ENCODE assay signal across 1 cellular context in the genomic region with DNA sequence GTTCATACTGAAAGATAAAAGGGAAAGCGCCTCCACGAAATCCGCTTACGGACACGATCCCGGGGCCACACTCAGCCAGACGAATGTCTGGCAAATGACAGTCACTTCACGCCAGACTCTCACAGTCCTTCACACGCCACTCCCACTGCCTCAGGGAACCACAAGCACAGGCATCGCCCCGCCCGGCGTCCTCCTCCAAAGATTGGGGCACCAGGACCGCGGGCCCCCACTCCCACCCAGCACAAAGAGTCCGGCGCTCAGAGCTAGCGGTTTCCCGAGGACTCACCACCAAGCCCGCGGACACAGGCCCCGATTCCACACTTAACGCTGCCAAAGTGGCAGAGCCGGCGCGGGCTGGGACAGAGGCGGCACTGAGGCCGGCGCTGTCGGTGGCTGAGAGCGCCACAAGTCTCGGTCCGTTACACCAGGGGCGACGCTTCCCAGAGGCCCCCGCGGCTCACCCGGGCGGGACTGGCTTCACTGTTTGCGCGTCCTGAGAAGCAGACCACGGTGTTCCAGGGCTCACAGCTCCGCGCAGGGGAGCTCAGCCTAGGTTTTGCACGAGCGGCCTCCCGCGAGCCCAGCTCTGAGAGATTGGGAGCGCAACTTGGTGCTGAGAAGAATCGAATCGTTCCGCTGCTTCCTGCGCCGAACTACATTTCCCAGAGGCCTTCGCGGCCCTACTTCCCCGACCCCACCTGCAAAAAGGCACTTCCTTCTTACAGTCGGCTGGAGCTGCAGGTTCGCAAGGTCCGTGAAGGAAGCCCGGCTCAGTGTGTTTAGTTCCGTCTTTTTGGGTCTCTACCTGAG.
TF ChIP-seq lines count a peak whose summit lies in the region.

A gene (minus strand): TSS at position 647 of the 810 bp plus-strand sequence. CDS start 22,523 bp downstream, outside the sequence.

TF ChIP-seq in GM12878, 131 proteins besides CTCF, POLR2A, EP300 and RAD21 (continued from another document):
- TF ChIP-seq SUPT20H (IDR thresholded peaks at IDR 0.05; ENCODE audit: borderline replicate concordance, control insufficient read depth, low read depth, low read length) (no peak), RAD51 (IDR thresholded peaks at IDR 0.05) (no peak), HDGF (IDR thresholded peaks at IDR 0.05) (0 out of 2 replicates have a peak, but pooled peaks have one; percentile 47), SPI1 (IDR thresholded peaks at IDR 0.05; ENCODE audit: borderline replicate concordance, insufficient read depth, low read depth, low read length) (peak; percentile 79), NBN (IDR thresholded peaks at IDR 0.05) (0 out of 2 replicates have a peak, but pooled peaks have one; percentile 44), HCFC1 (IDR thresholded peaks at IDR 0.05; ENCODE audit: low read length) (peak; percentile 99), MEF2A (IDR thresholded peaks at IDR 0.05; ENCODE audit: insufficient read depth, low read depth, low read length) (peak; percentile 43; the same call in 1 of the 2 replicates), IKZF1 (conservative IDR thresholded peaks at IDR 0.05) (peak; percentile 95), CHD2 (IDR thresholded peaks at IDR 0.05; ENCODE audit: borderline replicate concordance, low read depth, low read length) (peak; percentile 87), BCL11A (IDR thresholded peaks at IDR 0.05; ENCODE audit: low read depth, low read length) (no peak), CBX5 (IDR thresholded peaks at IDR 0.05; ENCODE audit: low read depth) (peak; percentile 60; the same call in 1 of the 2 replicates), BHLHE40 (IDR thresholded peaks at IDR 0.05; ENCODE audit: borderline replicate concordance in 1 of 2, low read depth in 2 of 2, low read length in 1 of 2) (peak in 1 of 2 experiments; percentile 43; a peak in 3 of 4 replicates), TARDBP (IDR thresholded peaks at IDR 0.05; ENCODE audit: borderline replicate concordance) (0 out of 2 replicates have a peak, but pooled peaks have one; percentile 28), EGR1 (IDR thresholded peaks at IDR 0.05; ENCODE audit: borderline replicate concordance in 1 of 2, low read depth in 2 of 2, low read length in 2 of 2) (peak in 1 of 2 experiments; percentile 41; a peak in 1 of 3 replicates), GATAD2B (conservative IDR thresholded peaks at IDR 0.05; ENCODE audit: low read depth) (no peak; the same call in 1 of the 2 replicates), POU2F2 (IDR thresholded peaks at IDR 0.05; ENCODE audit: borderline replicate concordance, low read depth, low read length) (peak; percentile 81; the same call in 2 of the 3 replicates), WRNIP1 (IDR thresholded peaks at IDR 0.05; ENCODE audit: borderline replicate concordance, low read depth, low read length) (peak; percentile 99), ESRRA (IDR thresholded peaks at IDR 0.05; ENCODE audit: low read length) (0 out of 2 replicates have a peak, but pooled peaks have one; percentile 52), TCF12 (IDR thresholded peaks at IDR 0.05; ENCODE audit: low read depth, low read length) (0 out of 2 replicates have a peak, but pooled peaks have one; percentile 44), RUNX3 (IDR thresholded peaks at IDR 0.05; ENCODE audit: low read length) (peak; percentile 31), NR2C1 (IDR thresholded peaks at IDR 0.05) (peak; percentile 91), DPF2 (IDR thresholded peaks at IDR 0.05) (no peak), RELA (IDR thresholded peaks at IDR 0.05; ENCODE audit: borderline replicate concordance, partially characterized antibody) (peak; percentile 47), RB1 (IDR thresholded peaks at IDR 0.05; ENCODE audit: borderline replicate concordance) (no peak; the same call in 1 of the 2 replicates), STAT1 (conservative IDR thresholded peaks at IDR 0.05) (no peak; the same call in 1 of the 2 replicates), IRF4 (IDR thresholded peaks at IDR 0.05; ENCODE audit: low read depth, low read length) (0 out of 2 replicates have a peak, but pooled peaks have one; percentile 44)
- TF ChIP-seq, protein P1, sequence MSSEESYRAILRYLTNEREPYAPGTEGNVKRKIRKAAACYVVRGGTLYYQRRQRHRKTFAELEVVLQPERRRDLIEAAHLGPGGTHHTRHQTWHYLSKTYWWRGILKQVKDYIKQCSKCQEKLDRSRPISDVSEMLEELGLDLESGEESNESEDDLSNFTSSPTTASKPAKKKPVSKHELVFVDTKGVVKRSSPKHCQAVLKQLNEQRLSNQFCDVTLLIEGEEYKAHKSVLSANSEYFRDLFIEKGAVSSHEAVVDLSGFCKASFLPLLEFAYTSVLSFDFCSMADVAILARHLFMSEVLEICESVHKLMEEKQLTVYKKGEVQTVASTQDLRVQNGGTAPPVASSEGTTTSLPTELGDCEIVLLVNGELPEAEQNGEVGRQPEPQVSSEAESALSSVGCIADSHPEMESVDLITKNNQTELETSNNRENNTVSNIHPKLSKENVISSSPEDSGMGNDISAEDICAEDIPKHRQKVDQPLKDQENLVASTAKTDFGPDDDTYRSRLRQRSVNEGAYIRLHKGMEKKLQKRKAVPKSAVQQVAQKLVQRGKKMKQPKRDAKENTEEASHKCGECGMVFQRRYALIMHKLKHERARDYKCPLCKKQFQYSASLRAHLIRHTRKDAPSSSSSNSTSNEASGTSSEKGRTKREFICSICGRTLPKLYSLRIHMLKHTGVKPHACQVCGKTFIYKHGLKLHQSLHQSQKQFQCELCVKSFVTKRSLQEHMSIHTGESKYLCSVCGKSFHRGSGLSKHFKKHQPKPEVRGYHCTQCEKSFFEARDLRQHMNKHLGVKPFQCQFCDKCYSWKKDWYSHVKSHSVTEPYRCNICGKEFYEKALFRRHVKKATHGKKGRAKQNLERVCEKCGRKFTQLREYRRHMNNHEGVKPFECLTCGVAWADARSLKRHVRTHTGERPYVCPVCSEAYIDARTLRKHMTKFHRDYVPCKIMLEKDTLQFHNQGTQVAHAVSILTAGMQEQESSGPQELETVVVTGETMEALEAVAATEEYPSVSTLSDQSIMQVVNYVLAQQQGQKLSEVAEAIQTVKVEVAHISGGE (CRISPR knock-in tag; IDR thresholded peaks at IDR 0.05), result peak; percentile 94
- TF ChIP-seq, protein P2, sequence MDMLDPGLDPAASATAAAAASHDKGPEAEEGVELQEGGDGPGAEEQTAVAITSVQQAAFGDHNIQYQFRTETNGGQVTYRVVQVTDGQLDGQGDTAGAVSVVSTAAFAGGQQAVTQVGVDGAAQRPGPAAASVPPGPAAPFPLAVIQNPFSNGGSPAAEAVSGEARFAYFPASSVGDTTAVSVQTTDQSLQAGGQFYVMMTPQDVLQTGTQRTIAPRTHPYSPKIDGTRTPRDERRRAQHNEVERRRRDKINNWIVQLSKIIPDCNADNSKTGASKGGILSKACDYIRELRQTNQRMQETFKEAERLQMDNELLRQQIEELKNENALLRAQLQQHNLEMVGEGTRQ (IDR thresholded peaks at IDR 0.05; ENCODE audit: borderline replicate concordance, low read depth, low read length), result no peak
- TF ChIP-seq, protein P3, sequence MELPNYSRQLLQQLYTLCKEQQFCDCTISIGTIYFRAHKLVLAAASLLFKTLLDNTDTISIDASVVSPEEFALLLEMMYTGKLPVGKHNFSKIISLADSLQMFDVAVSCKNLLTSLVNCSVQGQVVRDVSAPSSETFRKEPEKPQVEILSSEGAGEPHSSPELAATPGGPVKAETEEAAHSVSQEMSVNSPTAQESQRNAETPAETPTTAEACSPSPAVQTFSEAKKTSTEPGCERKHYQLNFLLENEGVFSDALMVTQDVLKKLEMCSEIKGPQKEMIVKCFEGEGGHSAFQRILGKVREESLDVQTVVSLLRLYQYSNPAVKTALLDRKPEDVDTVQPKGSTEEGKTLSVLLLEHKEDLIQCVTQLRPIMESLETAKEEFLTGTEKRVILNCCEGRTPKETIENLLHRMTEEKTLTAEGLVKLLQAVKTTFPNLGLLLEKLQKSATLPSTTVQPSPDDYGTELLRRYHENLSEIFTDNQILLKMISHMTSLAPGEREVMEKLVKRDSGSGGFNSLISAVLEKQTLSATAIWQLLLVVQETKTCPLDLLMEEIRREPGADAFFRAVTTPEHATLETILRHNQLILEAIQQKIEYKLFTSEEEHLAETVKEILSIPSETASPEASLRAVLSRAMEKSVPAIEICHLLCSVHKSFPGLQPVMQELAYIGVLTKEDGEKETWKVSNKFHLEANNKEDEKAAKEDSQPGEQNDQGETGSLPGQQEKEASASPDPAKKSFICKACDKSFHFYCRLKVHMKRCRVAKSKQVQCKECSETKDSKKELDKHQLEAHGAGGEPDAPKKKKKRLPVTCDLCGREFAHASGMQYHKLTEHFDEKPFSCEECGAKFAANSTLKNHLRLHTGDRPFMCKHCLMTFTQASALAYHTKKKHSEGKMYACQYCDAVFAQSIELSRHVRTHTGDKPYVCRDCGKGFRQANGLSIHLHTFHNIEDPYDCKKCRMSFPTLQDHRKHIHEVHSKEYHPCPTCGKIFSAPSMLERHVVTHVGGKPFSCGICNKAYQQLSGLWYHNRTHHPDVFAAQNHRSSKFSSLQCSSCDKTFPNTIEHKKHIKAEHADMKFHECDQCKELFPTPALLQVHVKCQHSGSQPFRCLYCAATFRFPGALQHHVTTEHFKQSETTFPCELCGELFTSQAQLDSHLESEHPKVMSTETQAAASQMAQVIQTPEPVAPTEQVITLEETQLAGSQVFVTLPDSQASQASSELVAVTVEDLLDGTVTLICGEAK (IDR thresholded peaks at IDR 0.05; ENCODE audit: borderline replicate concordance), result peak; percentile 98
- TF ChIP-seq, protein P4, sequence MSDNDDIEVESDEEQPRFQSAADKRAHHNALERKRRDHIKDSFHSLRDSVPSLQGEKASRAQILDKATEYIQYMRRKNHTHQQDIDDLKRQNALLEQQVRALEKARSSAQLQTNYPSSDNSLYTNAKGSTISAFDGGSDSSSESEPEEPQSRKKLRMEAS (IDR thresholded peaks at IDR 0.05; ENCODE audit: low read depth, low read length), result peak; percentile 17; the same call in 1 of the 2 replicates
- TF ChIP-seq, protein P5, sequence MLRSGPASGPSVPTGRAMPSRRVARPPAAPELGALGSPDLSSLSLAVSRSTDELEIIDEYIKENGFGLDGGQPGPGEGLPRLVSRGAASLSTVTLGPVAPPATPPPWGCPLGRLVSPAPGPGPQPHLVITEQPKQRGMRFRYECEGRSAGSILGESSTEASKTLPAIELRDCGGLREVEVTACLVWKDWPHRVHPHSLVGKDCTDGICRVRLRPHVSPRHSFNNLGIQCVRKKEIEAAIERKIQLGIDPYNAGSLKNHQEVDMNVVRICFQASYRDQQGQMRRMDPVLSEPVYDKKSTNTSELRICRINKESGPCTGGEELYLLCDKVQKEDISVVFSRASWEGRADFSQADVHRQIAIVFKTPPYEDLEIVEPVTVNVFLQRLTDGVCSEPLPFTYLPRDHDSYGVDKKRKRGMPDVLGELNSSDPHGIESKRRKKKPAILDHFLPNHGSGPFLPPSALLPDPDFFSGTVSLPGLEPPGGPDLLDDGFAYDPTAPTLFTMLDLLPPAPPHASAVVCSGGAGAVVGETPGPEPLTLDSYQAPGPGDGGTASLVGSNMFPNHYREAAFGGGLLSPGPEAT (IDR thresholded peaks at IDR 0.05; ENCODE audit: low read depth), result peak; percentile 49; the same call in 1 of the 2 replicates
- TF ChIP-seq, protein P6, sequence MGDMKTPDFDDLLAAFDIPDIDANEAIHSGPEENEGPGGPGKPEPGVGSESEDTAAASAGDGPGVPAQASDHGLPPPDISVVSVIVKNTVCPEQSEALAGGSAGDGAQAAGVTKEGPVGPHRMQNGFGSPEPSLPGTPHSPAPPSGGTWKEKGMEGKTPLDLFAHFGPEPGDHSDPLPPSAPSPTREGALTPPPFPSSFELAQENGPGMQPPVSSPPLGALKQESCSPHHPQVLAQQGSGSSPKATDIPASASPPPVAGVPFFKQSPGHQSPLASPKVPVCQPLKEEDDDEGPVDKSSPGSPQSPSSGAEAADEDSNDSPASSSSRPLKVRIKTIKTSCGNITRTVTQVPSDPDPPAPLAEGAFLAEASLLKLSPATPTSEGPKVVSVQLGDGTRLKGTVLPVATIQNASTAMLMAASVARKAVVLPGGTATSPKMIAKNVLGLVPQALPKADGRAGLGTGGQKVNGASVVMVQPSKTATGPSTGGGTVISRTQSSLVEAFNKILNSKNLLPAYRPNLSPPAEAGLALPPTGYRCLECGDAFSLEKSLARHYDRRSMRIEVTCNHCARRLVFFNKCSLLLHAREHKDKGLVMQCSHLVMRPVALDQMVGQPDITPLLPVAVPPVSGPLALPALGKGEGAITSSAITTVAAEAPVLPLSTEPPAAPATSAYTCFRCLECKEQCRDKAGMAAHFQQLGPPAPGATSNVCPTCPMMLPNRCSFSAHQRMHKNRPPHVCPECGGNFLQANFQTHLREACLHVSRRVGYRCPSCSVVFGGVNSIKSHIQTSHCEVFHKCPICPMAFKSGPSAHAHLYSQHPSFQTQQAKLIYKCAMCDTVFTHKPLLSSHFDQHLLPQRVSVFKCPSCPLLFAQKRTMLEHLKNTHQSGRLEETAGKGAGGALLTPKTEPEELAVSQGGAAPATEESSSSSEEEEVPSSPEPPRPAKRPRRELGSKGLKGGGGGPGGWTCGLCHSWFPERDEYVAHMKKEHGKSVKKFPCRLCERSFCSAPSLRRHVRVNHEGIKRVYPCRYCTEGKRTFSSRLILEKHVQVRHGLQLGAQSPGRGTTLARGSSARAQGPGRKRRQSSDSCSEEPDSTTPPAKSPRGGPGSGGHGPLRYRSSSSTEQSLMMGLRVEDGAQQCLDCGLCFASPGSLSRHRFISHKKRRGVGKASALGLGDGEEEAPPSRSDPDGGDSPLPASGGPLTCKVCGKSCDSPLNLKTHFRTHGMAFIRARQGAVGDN (IDR thresholded peaks at IDR 0.05), result no peak; the same call in 1 of the 2 replicates
- TF ChIP-seq, protein P7, sequence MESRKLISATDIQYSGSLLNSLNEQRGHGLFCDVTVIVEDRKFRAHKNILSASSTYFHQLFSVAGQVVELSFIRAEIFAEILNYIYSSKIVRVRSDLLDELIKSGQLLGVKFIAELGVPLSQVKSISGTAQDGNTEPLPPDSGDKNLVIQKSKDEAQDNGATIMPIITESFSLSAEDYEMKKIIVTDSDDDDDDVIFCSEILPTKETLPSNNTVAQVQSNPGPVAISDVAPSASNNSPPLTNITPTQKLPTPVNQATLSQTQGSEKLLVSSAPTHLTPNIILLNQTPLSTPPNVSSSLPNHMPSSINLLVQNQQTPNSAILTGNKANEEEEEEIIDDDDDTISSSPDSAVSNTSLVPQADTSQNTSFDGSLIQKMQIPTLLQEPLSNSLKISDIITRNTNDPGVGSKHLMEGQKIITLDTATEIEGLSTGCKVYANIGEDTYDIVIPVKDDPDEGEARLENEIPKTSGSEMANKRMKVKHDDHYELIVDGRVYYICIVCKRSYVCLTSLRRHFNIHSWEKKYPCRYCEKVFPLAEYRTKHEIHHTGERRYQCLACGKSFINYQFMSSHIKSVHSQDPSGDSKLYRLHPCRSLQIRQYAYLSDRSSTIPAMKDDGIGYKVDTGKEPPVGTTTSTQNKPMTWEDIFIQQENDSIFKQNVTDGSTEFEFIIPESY (IDR thresholded peaks at IDR 0.05), result no peak
